9 cellular contexts compared by ENCODE assay signal in genomic region chr15:90046846-90047481, GRCh38. TPM values are rescaled to one million over a fixed set of nuclear protein-coding genes. Genes with fewer than 3 reads are reported as not detected.
A peak's percentile ranks its signal among the peaks of the same experiment; 100 is the strongest.
DNase-seq lines count a peak whose midpoint lies in the region; ATAC-seq and TF ChIP-seq lines count a peak whose summit lies in the region.
"Had no signal": no experiment of that assay in that cellular context is flagged by ENCODE, and none has a peak within 500 bp of the region (broad histone marks: within the 10 kb centered on the region; RNA-seq: fewer than 3 reads in every experiment).

No MANE protein-coding gene starts in this region.

- peak overlapping the region; percentile 63 for H3K27ac ChIP-seq in parathyroid adenoma
- no peak overlapping the region for H3K27ac ChIP-seq in A673 (ENCODE audit: low read depth, low read length, poor library complexity, severe bottlenecking)

- no peaks in the 10 kb centered on the region for H3K9me3 ChIP-seq in parathyroid adenoma (ENCODE audit: control insufficient read depth, low read length)
- H3K9me3 ChIP-seq in A673 (ENCODE audit: low read depth, low read length, poor library complexity, severe bottlenecking), result no peaks in the 10 kb centered on the region

- H3K4me3 Mint-ChIP-seq in MCF 10A (ENCODE audit: unreplicated experiment), result no peak overlapping the region

- CTCF ChIA-PET in MCF 10A (lab: Yijun Ruan, JAX), result no interaction called here
- CTCF ChIA-PET in A673 (lab: Charles Lee), result no interaction called here

- DNase-seq in MCF 10A (ENCODE audit: unreplicated experiment) (no peak), foreskin melanocyte (no peak), A673 (ENCODE audit: low spot score) (no peak)
- no peak for DNase-seq in effector CD4-positive, alpha-beta T cell
- DNase-seq: NCI-H2171 treated with DMSO at 0.1 percent for 48 hours had no signal

- H3K4me1 ChIP-seq in parathyroid adenoma, result peaks cover 5% of the 10 kb centered on the region
- H3K4me1 ChIP-seq in A673 (ENCODE audit: insufficient read depth, low read length, poor library complexity, severe bottlenecking), result no peaks in the 10 kb centered on the region

- peak overlapping the region; percentile 17 for H3K27ac Mint-ChIP-seq in MCF 10A (ENCODE audit: low read depth, unreplicated experiment)

- H3K4me3 ChIP-seq in parathyroid adenoma (ENCODE audit: low read depth, low read length), result no peak overlapping the region
- no peak overlapping the region for H3K4me3 ChIP-seq in A673 (ENCODE audit: low read depth, low read length, poor library complexity, severe bottlenecking)

- H3K9ac ChIP-seq in parathyroid adenoma, result no peak overlapping the region

- H3K36me3 Mint-ChIP-seq in MCF 10A (ENCODE audit: insufficient read depth, unreplicated experiment), result peaks cover 8% of the 10 kb centered on the region

- no peaks in the 10 kb centered on the region for H3K27me3 Mint-ChIP-seq in MCF 10A (ENCODE audit: insufficient read depth, unreplicated experiment)

- peaks cover 25% of the 10 kb centered on the region for H3K4me1 Mint-ChIP-seq in MCF 10A (ENCODE audit: insufficient read depth, unreplicated experiment)

- BruUV-seq in MCF 10A (replicated peaks; lab: Mats Ljungman, UMichigan), result no TSS peak
- BruUV-seq in A673 (replicated peaks; lab: Mats Ljungman, UMichigan), result no TSS peak

- H3K36me3 ChIP-seq in parathyroid adenoma (ENCODE audit: control insufficient read depth, insufficient read depth, low read length) (no peaks in the 10 kb centered on the region), A673 (ENCODE audit: insufficient read depth, low read length, poor library complexity, severe bottlenecking) (no peaks in the 10 kb centered on the region)

- peak overlapping the region; percentile 57 for H2AFZ ChIP-seq in parathyroid adenoma

- peaks cover 15% of the 10 kb centered on the region for H3K79me2 ChIP-seq in parathyroid adenoma

- no peaks in the 10 kb centered on the region for H3K27me3 ChIP-seq in parathyroid adenoma (ENCODE audit: control insufficient read depth, insufficient read depth, low read length)
- H3K27me3 ChIP-seq in A673 (replicated peaks; ENCODE audit: insufficient read depth, low read depth, low read length, poor library complexity), result no peaks in the 10 kb centered on the region

- POLR2A ChIA-PET in MCF 10A (lab: Yijun Ruan, JAX), result interaction anchor here (1.4 kb wide), 1 partner anchor 10 kb away, joined by 3 read pairs; no protein-coding TSS in a partner anchor
- POLR2A ChIA-PET in A673 (lab: Charles Lee; ENCODE audit: low non-redundant PET), result no interaction called here

- no peak overlapping the region for H3K4me2 ChIP-seq in parathyroid adenoma (ENCODE audit: low read length)

- ATAC-seq in GM18502 (IDR thresholded peaks at IDR 0.05; ENCODE audit: poor library complexity, unreplicated experiment) (peak; percentile 65), HG03354 (IDR thresholded peaks at IDR 0.05; ENCODE audit: poor library complexity, severe bottlenecking, unreplicated experiment) (peak; percentile 69), HG02884 (IDR thresholded peaks at IDR 0.05; ENCODE audit: unreplicated experiment) (no peak)

- no peak for TF ChIP-seq CTCF in MCF 10A (IDR thresholded peaks at IDR 0.05; ENCODE audit: unreplicated experiment)
- TF ChIP-seq CTCF in parathyroid adenoma (IDR thresholded peaks at IDR 0.05), result no peak
- TF ChIP-seq CTCF in A673 (conservative IDR thresholded peaks at IDR 0.05; ENCODE audit: low read depth, low read length), result no peak

- intact Hi-C loops in MCF 10A (cut with micrococcal nuclease) (no loop called here), A673 (cut with micrococcal nuclease; ENCODE audit: unreplicated experiment) (no loop called here)

- no peaks in the 10 kb centered on the region for H3K9me3 Mint-ChIP-seq in MCF 10A (ENCODE audit: unreplicated experiment)

RNA-seq across cellular contexts. Expression of gene ZNF710, which starts 45.8 kb away (rescaled TPM):
- total RNA-seq in MCF 10A (2022) (27.3 and 32.2 TPM in 2 replicates), A673 (2021) (25.2 and 27.3 TPM in 2 replicates)

RNA-seq across cellular contexts. Expression of gene IDH2, which starts 55.3 kb away (rescaled TPM):
- 4.2 and 10.2 TPM in 2 replicates for total RNA-seq in MCF 10A (2022)
- 99.0 and 120 TPM in 2 replicates for total RNA-seq in A673 (2021)
